In genomic region chr5:1315709-1316587, GRCh38 we compare ENCODE assay signal across 8 cellular contexts. TPM values are rescaled to one million over a fixed set of nuclear protein-coding genes. Genes with fewer than 3 reads are reported as not detected.
DNase-seq lines count a peak whose midpoint lies in the region; ATAC-seq and TF ChIP-seq lines count a peak whose summit lies in the region.

No MANE protein-coding gene starts in this region.

- peak; percentile 97 to 100 (median 98) for DNase-seq in NCI-H1417 (lab: John Stamatoyannopoulos, UW)
- DNase-seq in endothelial cell (ENCODE audit: low spot score) = no peak
- peak; percentile 54 for DNase-seq in renal cortical epithelial cell (ENCODE audit: low read depth)
- no peak for DNase-seq in RKO (ENCODE audit: low spot score)
- no peak for DNase-seq in retina

- H3K27me3 Mint-ChIP-seq in endothelial cell (ENCODE audit: unreplicated experiment) = peaks cover 7% of the 10 kb centered on the region

- peak; percentile 55 for ATAC-seq in GM18517 (IDR thresholded peaks at IDR 0.05; ENCODE audit: unreplicated experiment)
- peak; percentile 62 for ATAC-seq in HG02678 (IDR thresholded peaks at IDR 0.05; ENCODE audit: unreplicated experiment)
- peak; percentile 61 to 69 for ATAC-seq in activated CD4-positive, CD25-positive, alpha-beta regulatory T cell treated with anti-CD3 and anti-CD28 coated beads, Interleukin-2, amount 50 U/mL, for 24 hours

- H3K9me3 Mint-ChIP-seq in endothelial cell (ENCODE audit: unreplicated experiment) = no peaks in the 10 kb centered on the region

- H3K4me1 Mint-ChIP-seq in endothelial cell (ENCODE audit: unreplicated experiment) = peaks cover 16% of the 10 kb centered on the region

- H3K27ac Mint-ChIP-seq in endothelial cell (ENCODE audit: unreplicated experiment) = no peak overlapping the region

- no peak for TF ChIP-seq CTCF in endothelial cell (IDR thresholded peaks at IDR 0.05; ENCODE audit: unreplicated experiment)

- peak overlapping the region; percentile 27 for H3K4me3 Mint-ChIP-seq in endothelial cell (ENCODE audit: unreplicated experiment)

- peaks cover 20% of the 10 kb centered on the region for H3K36me3 Mint-ChIP-seq in endothelial cell (ENCODE audit: low read depth, unreplicated experiment)

RNA-seq across cellular contexts. Expression of gene TERT, which starts 21.1 kb away (rescaled TPM):
- total RNA-seq in endothelial cell (ENCODE audit: unreplicated experiment) (0.28 TPM), renal cortical epithelial cell (not detected in 2 replicates)

RNA-seq across cellular contexts. Expression of gene CLPTM1L, which starts 29.0 kb away (rescaled TPM):
- total RNA-seq in endothelial cell (ENCODE audit: unreplicated experiment) = 86.6 TPM
- total RNA-seq in renal cortical epithelial cell = 189 and 249 TPM in 2 replicates

Comparison
In these comparisons a context has a peak if more than half of its experiments do, and no peak if none do; other contexts are left out.
1. DNase-seq: peak in NCI-H1417 (3 of 3) and renal cortical epithelial cell (single experiment); none in endothelial cell (single experiment), RKO (single experiment) and retina (single experiment).
2. Peak in every context shown above with its lines, with median percentiles within 50 percentile points of each other: ATAC-seq.